Comparison of ENCODE assay signal across 8 cellular contexts in genomic region chr14:69693145-69693544, GRCh38.
DNase-seq lines count a peak whose midpoint lies in the region; ATAC-seq and TF ChIP-seq lines count a peak whose summit lies in the region.

No MANE protein-coding gene starts in this region.

- WGBS in body of pancreas, 2 donors, result 25 to 49% methylated on average over 3 of the region's 3 CpGs

- H3K4me3 ChIP-seq in MM.1S (ENCODE audit: low read length) (no peak overlapping the region), body of pancreas (no peak overlapping the region)

- H3K9me2 ChIP-seq in MM.1S (replicated peaks; ENCODE audit: insufficient read depth, low read length), result no peaks in the 10 kb centered on the region

- H3K4me3 Mint-ChIP-seq in T-helper 2 cell treated with Interferon-gamma antibody and Interleukin-4, amounts not matched to agents 5 μg/mL and 100 μg/mL, for 36 hours, result no peak overlapping the region
- H3K4me3 Mint-ChIP-seq in nephron, result no peak overlapping the region
- H3K4me3 Mint-ChIP-seq in activated T-helper 17 cell treated with anti-CD3 and anti-CD28 coated beads, Interleukin-2, amount 50 U/mL, for 72 hours, result no peak overlapping the region

- no peak for DNase-seq in T-helper 2 cell treated with Interferon-gamma antibody and Interleukin-4, amounts not matched to agents 5 μg/mL and 100 μg/mL, for 36 hours (ENCODE audit: low spot score)
- DNase-seq in T-helper 2 cell (no peak), MM.1S (peak; percentile 12), body of pancreas (peak in 3 of 4 donors; percentile 48 to 56 (median 55)), globus pallidus (ENCODE audit: low spot score) (no peak)

- peaks cover 28% of the 10 kb centered on the region for H3F3A ChIP-seq in MM.1S (ENCODE audit: insufficient read depth, low read length)

- H3K9me3 Mint-ChIP-seq in T-helper 2 cell treated with Interferon-gamma antibody and Interleukin-4, amounts not matched to agents 5 μg/mL and 100 μg/mL, for 36 hours, result no peaks in the 10 kb centered on the region
- no peaks in the 10 kb centered on the region for H3K9me3 Mint-ChIP-seq in nephron
- no peaks in the 10 kb centered on the region for H3K9me3 Mint-ChIP-seq in activated T-helper 17 cell treated with anti-CD3 and anti-CD28 coated beads, Interleukin-2, amount 50 U/mL, for 72 hours

- H3K27me3 ChIP-seq in MM.1S (replicated peaks; ENCODE audit: insufficient read depth, low read length), result no peaks in the 10 kb centered on the region
- no peaks in the 10 kb centered on the region for H3K27me3 ChIP-seq in body of pancreas

- H3K36me3 Mint-ChIP-seq in T-helper 2 cell treated with Interferon-gamma antibody and Interleukin-4, amounts not matched to agents 5 μg/mL and 100 μg/mL, for 36 hours (ENCODE audit: low read depth), result peaks cover 14% of the 10 kb centered on the region
- no peaks in the 10 kb centered on the region for H3K36me3 Mint-ChIP-seq in nephron (ENCODE audit: low read depth)
- H3K36me3 Mint-ChIP-seq in activated T-helper 17 cell treated with anti-CD3 and anti-CD28 coated beads, Interleukin-2, amount 50 U/mL, for 72 hours (ENCODE audit: low read depth), result peaks cover 57% of the 10 kb centered on the region

- no peaks in the 10 kb centered on the region for H3K27me3 Mint-ChIP-seq in T-helper 2 cell treated with Interferon-gamma antibody and Interleukin-4, amounts not matched to agents 5 μg/mL and 100 μg/mL, for 36 hours (ENCODE audit: low read depth)
- no peaks in the 10 kb centered on the region for H3K27me3 Mint-ChIP-seq in nephron (ENCODE audit: low read depth)
- no peaks in the 10 kb centered on the region for H3K27me3 Mint-ChIP-seq in activated T-helper 17 cell treated with anti-CD3 and anti-CD28 coated beads, Interleukin-2, amount 50 U/mL, for 72 hours

- H3K27ac Mint-ChIP-seq in T-helper 2 cell treated with Interferon-gamma antibody and Interleukin-4, amounts not matched to agents 5 μg/mL and 100 μg/mL, for 36 hours, result peak overlapping the region; percentile 72
- peak overlapping the region; percentile 45 to 90 (median 77) for H3K27ac Mint-ChIP-seq in nephron
- H3K27ac Mint-ChIP-seq in activated T-helper 17 cell treated with anti-CD3 and anti-CD28 coated beads, Interleukin-2, amount 50 U/mL, for 72 hours, result no peak overlapping the region

- no peaks in the 10 kb centered on the region for H3K9me3 ChIP-seq in MM.1S (replicated peaks; ENCODE audit: insufficient read depth, low read length)
- H3K9me3 ChIP-seq in body of pancreas, result no peaks in the 10 kb centered on the region

- H3K9ac ChIP-seq in MM.1S (ENCODE audit: low read length), result no peak overlapping the region

- H3K4me1 ChIP-seq in MM.1S (ENCODE audit: low read length) (peaks cover 44% of the 10 kb centered on the region), body of pancreas (peaks cover 57% of the 10 kb centered on the region)

- no peak for ATAC-seq in body of pancreas
- ATAC-seq in HG03565 (IDR thresholded peaks at IDR 0.05; ENCODE audit: unreplicated experiment), result no peak
- no peak for ATAC-seq in activated T-helper 17 cell treated with anti-CD3 and anti-CD28 coated beads, Interleukin-2, amount 50 U/mL, for 72 hours (replicated peaks)

- no peaks in the 10 kb centered on the region for H3K36me3 ChIP-seq in MM.1S (replicated peaks; ENCODE audit: insufficient read depth, low read length)
- no peaks in the 10 kb centered on the region for H3K36me3 ChIP-seq in body of pancreas (replicated peaks in 1 of 2; ENCODE audit: insufficient read depth in 1 of 2, low read depth in 2 of 2)

- H4K20me1 ChIP-seq in MM.1S (ENCODE audit: insufficient read depth, low read length), result no peaks in the 10 kb centered on the region

- peak overlapping the region; percentile 70; the same call in 1 of the 2 replicates for H3K27ac ChIP-seq in MM.1S (ENCODE audit: low read length)
- peak overlapping the region; percentile 53 to 91 (median 85) for H3K27ac ChIP-seq in body of pancreas

- H3K79me2 ChIP-seq in MM.1S (ENCODE audit: low read length), result peaks cover 62% of the 10 kb centered on the region

- peak overlapping the region; percentile 32; the same call in 1 of the 2 replicates for H3K4me2 ChIP-seq in MM.1S (ENCODE audit: low read depth, low read length)

- no peak overlapping the region for H2AFZ ChIP-seq in MM.1S (ENCODE audit: low read length)

- intact Hi-C loops in body of pancreas (cut with DNase I), result no loop called here

- H3K4me1 Mint-ChIP-seq in T-helper 2 cell treated with Interferon-gamma antibody and Interleukin-4, amounts not matched to agents 5 μg/mL and 100 μg/mL, for 36 hours (ENCODE audit: low read depth), result peaks cover 54% of the 10 kb centered on the region
- peaks cover 76% of the 10 kb centered on the region for H3K4me1 Mint-ChIP-seq in nephron
- peaks cover 50% of the 10 kb centered on the region for H3K4me1 Mint-ChIP-seq in activated T-helper 17 cell treated with anti-CD3 and anti-CD28 coated beads, Interleukin-2, amount 50 U/mL, for 72 hours

- TF ChIP-seq POLR2A in body of pancreas (IDR thresholded peaks at IDR 0.05), result no peak

- TF ChIP-seq CTCF in MM.1S (IDR thresholded peaks at IDR 0.05; ENCODE audit: low read length), result no peak
- TF ChIP-seq CTCF in body of pancreas (IDR thresholded peaks at IDR 0.05), result no peak
- no peak for TF ChIP-seq CTCF in nephron (IDR thresholded peaks at IDR 0.05; ENCODE audit: unreplicated experiment in 3 of 3)

Comparison
In these comparisons a context has a peak if more than half of its experiments do, and no peak if none do; other contexts are left out.
1. DNase-seq: peak in MM.1S (single experiment) and body of pancreas (3 of 4); none in T-helper 2 cell treated with Interferon-gamma antibody and Interleukin-4, amounts not matched to agents 5 μg/mL and 100 μg/mL, for 36 hours (single experiment), T-helper 2 cell (0 of 5) and globus pallidus (single experiment).